Comparison of ENCODE assay signal across 8 cellular contexts in genomic region chr5:131164161-131164930, GRCh38. TPM values are rescaled to one million over a fixed set of nuclear protein-coding genes. Genes with fewer than 3 reads are reported as not detected.
DNase-seq lines count a peak whose midpoint lies in the region; ATAC-seq lines count a peak whose summit lies in the region.

No MANE protein-coding gene starts in this region.

- 0% methylated on average over 57 of the region's 57 CpGs for WGBS in ectodermal cell, 2 experiments

- peaks cover 47% of the 10 kb centered on the region for H3K4me1 Mint-ChIP-seq in activated CD8-positive, alpha-beta T cell treated with anti-CD3 and anti-CD28 coated beads, Interleukin-2, amount 10 ng/mL, durations not matched to agents 7 days and 5 days (ENCODE audit: low read depth)

- POLR2A ChIA-PET in activated CD8-positive, alpha-beta T cell treated with anti-CD3 and anti-CD28 coated beads, Interleukin-2, amount 10 ng/mL, durations not matched to agents 7 days and 5 days (lab: Charles Lee): interaction anchor here (0.7 to 2.6 kb wide), 15 partner anchors 11 to 250 kb away, joined by 3 to 39 read pairs (median 6); partner anchors contain the start of gene CDC42SE2

- H3K27me3 ChIP-seq in ectodermal cell (ENCODE audit: control insufficient read depth, insufficient read depth, low read length, poor library complexity, severe bottlenecking): no peaks in the 10 kb centered on the region

- H3K27ac Mint-ChIP-seq in activated CD8-positive, alpha-beta T cell treated with anti-CD3 and anti-CD28 coated beads, Interleukin-2, amount 10 ng/mL, durations not matched to agents 7 days and 5 days: peak overlapping the region; percentile 90

- peaks cover 45% of the 10 kb centered on the region for H3K36me3 Mint-ChIP-seq in activated CD8-positive, alpha-beta T cell treated with anti-CD3 and anti-CD28 coated beads, Interleukin-2, amount 10 ng/mL, durations not matched to agents 7 days and 5 days (ENCODE audit: low read depth)

- H3K9me3 ChIP-seq in ectodermal cell (ENCODE audit: control insufficient read depth, low read length): no peaks in the 10 kb centered on the region

- CTCF ChIA-PET in activated CD8-positive, alpha-beta T cell treated with anti-CD3 and anti-CD28 coated beads, Interleukin-2, amount 10 ng/mL, durations not matched to agents 7 days and 5 days (lab: Charles Lee): interaction anchor here (0.7 to 1.6 kb wide), 10 partner anchors 43 to 1055 kb away, joined by 3 to 11 read pairs (median 4); partner anchors contain the start of gene CDC42SE2

- ATAC-seq in GM18870 (IDR thresholded peaks at IDR 0.05; ENCODE audit: unreplicated experiment) (peak; percentile 60), HG03135 (IDR thresholded peaks at IDR 0.05; ENCODE audit: unreplicated experiment) (peak; percentile 70)
- peak; percentile 81 for ATAC-seq in activated CD8-positive, alpha-beta T cell treated with anti-CD3 and anti-CD28 coated beads, Interleukin-2, amount 10 ng/mL, durations not matched to agents 7 days and 5 days

- no peaks in the 10 kb centered on the region for H3K9me3 Mint-ChIP-seq in activated CD8-positive, alpha-beta T cell treated with anti-CD3 and anti-CD28 coated beads, Interleukin-2, amount 10 ng/mL, durations not matched to agents 7 days and 5 days (ENCODE audit: insufficient read depth)

- DNase-seq in AG20443 (ENCODE audit: low spot score): peak; percentile 87
- peak; percentile 22 for DNase-seq in NCI-H524 treated with DMSO at 0.1 percent for 48 hours (lab: John Stamatoyannopoulos, UW)
- DNase-seq in activated CD8-positive, alpha-beta T cell treated with anti-CD3 and anti-CD28 coated beads, Interleukin-2, amount 10 ng/mL, durations not matched to agents 7 days and 5 days: peak; percentile 78
- peak; percentile 68 to 73 for DNase-seq in lung microvascular endothelial cell (ENCODE audit: low read depth in 2 of 2)
- DNase-seq in stimulated activated CD4-positive, alpha-beta T cell treated with anti-CD3 and anti-CD28 coated beads, TNF-alpha, amount 100 ng/mL, for 48 hours (ENCODE audit: low read depth in 3 of 3): peak; percentile 48 to 64 (median 62)

- H3K4me3 Mint-ChIP-seq in activated CD8-positive, alpha-beta T cell treated with anti-CD3 and anti-CD28 coated beads, Interleukin-2, amount 10 ng/mL, durations not matched to agents 7 days and 5 days: peak overlapping the region; percentile 96

- peaks cover 13% of the 10 kb centered on the region for H3K36me3 ChIP-seq in ectodermal cell (ENCODE audit: control insufficient read depth, insufficient read depth, low read length)

- peak overlapping the region; percentile 11 for H3K27ac ChIP-seq in ectodermal cell (ENCODE audit: insufficient read depth, low read depth, low read length, poor library complexity, severe bottlenecking)

- H3K4me1 ChIP-seq in ectodermal cell (ENCODE audit: control insufficient read depth, insufficient read depth, low read length): peaks cover 4% of the 10 kb centered on the region

- H3K4me3 ChIP-seq in ectodermal cell (ENCODE audit: insufficient read depth, low read depth, low read length): peak overlapping the region; percentile 63

- H3K27me3 Mint-ChIP-seq in activated CD8-positive, alpha-beta T cell treated with anti-CD3 and anti-CD28 coated beads, Interleukin-2, amount 10 ng/mL, durations not matched to agents 7 days and 5 days (ENCODE audit: low read depth): no peaks in the 10 kb centered on the region

RNA-seq across cellular contexts. Expression of gene HINT1, which starts 0.7 kb away (rescaled TPM):
- 100 to 1,000 TPM; 232 to 246 TPM for total RNA-seq in activated CD8-positive, alpha-beta T cell treated with anti-CD3 and anti-CD28 coated beads, Interleukin-2, amount 10 ng/mL, durations not matched to agents 7 days and 5 days
- polyA plus RNA-seq in ectodermal cell (2013, experiment 1 of 4): 336 TPM
- polyA plus RNA-seq in ectodermal cell (2013, experiment 2 of 4): 309 TPM
- polyA plus RNA-seq in ectodermal cell (2013, experiment 3 of 4): 364 TPM
- 393 TPM for polyA plus RNA-seq in ectodermal cell (2013, experiment 4 of 4)
- 258 and 273 TPM in 2 replicates for total RNA-seq in lung microvascular endothelial cell

RNA-seq across cellular contexts. Expression of gene LYRM7, which starts 6.4 kb away (rescaled TPM):
- 10 to 100 TPM; 16.3 to 17.8 TPM for total RNA-seq in activated CD8-positive, alpha-beta T cell treated with anti-CD3 and anti-CD28 coated beads, Interleukin-2, amount 10 ng/mL, durations not matched to agents 7 days and 5 days
- 14.9 TPM for polyA plus RNA-seq in ectodermal cell (2013, experiment 1 of 4)
- polyA plus RNA-seq in ectodermal cell (2013, experiment 2 of 4): 11.5 TPM
- polyA plus RNA-seq in ectodermal cell (2013, experiment 3 of 4): 10.2 TPM
- polyA plus RNA-seq in ectodermal cell (2013, experiment 4 of 4): 12.1 TPM
- 3.1 and 4.4 TPM in 2 replicates for total RNA-seq in lung microvascular endothelial cell

Comparison
In these comparisons a context has a peak if more than half of its experiments do, and no peak if none do; other contexts are left out.
1. Peak in every context shown above with its lines: DNase-seq, ATAC-seq, H3K4me3 ChIP-seq and H3K27ac ChIP-seq.
2. DNase-seq: peak in every context shown above with its lines; median percentile 87 in AG20443; 78 in activated CD8-positive, alpha-beta T cell treated with anti-CD3 and anti-CD28 coated beads, Interleukin-2, amount 10 ng/mL, durations not matched to agents 7 days and 5 days; 70 in lung microvascular endothelial cell; 62 in stimulated activated CD4-positive, alpha-beta T cell treated with anti-CD3 and anti-CD28 coated beads, TNF-alpha, amount 100 ng/mL, for 48 hours; 22 in NCI-H524 treated with DMSO at 0.1 percent for 48 hours.